In genomic region chr10:31745612-31746376, GRCh38 we compare ENCODE assay signal across 8 cellular contexts.
DNase-seq lines count a peak whose midpoint lies in the region; ATAC-seq and TF ChIP-seq lines count a peak whose summit lies in the region.

No MANE protein-coding gene starts in this region.

- peak overlapping the region in 1 of 8 donors; percentile 2 for H3K4me3 Mint-ChIP-seq in CD4-positive, alpha-beta memory T cell
- no peak overlapping the region for H3K4me3 Mint-ChIP-seq in activated naive CD4-positive, alpha-beta T cell treated with anti-CD3 and anti-CD28 coated beads for 36 hours
- H3K4me3 Mint-ChIP-seq in naive thymus-derived CD4-positive, alpha-beta T cell: peak overlapping the region in 1 of 10 donors; percentile 33

- peak overlapping the region; percentile 80 for H3K14ac ChIP-seq in IMR-90 (replicated peaks; ENCODE audit: low read depth, low read length)

- in situ Hi-C loops in IMR-90 (cut with MboI; ENCODE audit: low sequenced_read_pairs): no loop called here

- H3K36me3 ChIP-seq in CD4-positive, alpha-beta memory T cell (ENCODE audit: insufficient read depth, low read length): no peaks in the 10 kb centered on the region
- no peaks in the 10 kb centered on the region for H3K36me3 ChIP-seq in IMR-90 (ENCODE audit: control insufficient read depth, insufficient read depth, low read length)
- H3K36me3 ChIP-seq in naive thymus-derived CD4-positive, alpha-beta T cell (ENCODE audit: control insufficient read depth in 2 of 3, insufficient read depth in 3 of 3, low read length in 3 of 3): no peaks in the 10 kb centered on the region
- no peaks in the 10 kb centered on the region for H3K36me3 ChIP-seq in WERI-Rb-1

- no peaks in the 10 kb centered on the region for H3K79me1 ChIP-seq in IMR-90 (ENCODE audit: low read depth in 1 of 2, low read length in 2 of 2)

- H3K18ac ChIP-seq in IMR-90 (ENCODE audit: low read depth, low read length): peak overlapping the region; percentile 1; the same call in 1 of the 2 replicates

- no peaks in the 10 kb centered on the region for H3K27me3 ChIP-seq in CD4-positive, alpha-beta memory T cell (ENCODE audit: insufficient read depth, low read length)
- no peaks in the 10 kb centered on the region for H3K27me3 ChIP-seq in IMR-90 (ENCODE audit: control insufficient read depth, insufficient read depth, low read length)
- no peaks in the 10 kb centered on the region for H3K27me3 ChIP-seq in naive thymus-derived CD4-positive, alpha-beta T cell (ENCODE audit: control insufficient read depth in 2 of 2, insufficient read depth in 2 of 2, low read length in 2 of 2)
- H3K27me3 ChIP-seq in WERI-Rb-1 (ENCODE audit: insufficient read depth, low read depth, severe bottlenecking): no peaks in the 10 kb centered on the region

- WGBS in IMR-90 (ENCODE audit: extremely low coverage in 2 of 2, insufficient read length in 1 of 2), 2 experiments: 58% methylated on average over 7 of the region's 9 CpGs; no CpG with 5 or more reads in 1 of the 2 experiments

- no peak overlapping the region for H3K4me3 ChIP-seq in CD4-positive, alpha-beta memory T cell (ENCODE audit: low read length in 2 of 2)
- no peak overlapping the region for H3K4me3 ChIP-seq in IMR-90 (ENCODE audit: insufficient read depth, low read depth, low read length)
- no peak overlapping the region for H3K4me3 ChIP-seq in naive thymus-derived CD4-positive, alpha-beta T cell (ENCODE audit: low read length)
- no peak overlapping the region for H3K4me3 ChIP-seq in WERI-Rb-1 (ENCODE audit: low read depth, low read length)

- peak overlapping the region; percentile 21 for H2AK9ac ChIP-seq in IMR-90 (replicated peaks; ENCODE audit: low read depth, low read length, poor library complexity)

- peak overlapping the region; percentile 81 for H2BK120ac ChIP-seq in IMR-90 (ENCODE audit: low read depth, low read length)

- peak overlapping the region; percentile 90; the same call in 1 of the 2 replicates for H2BK20ac ChIP-seq in IMR-90 (ENCODE audit: low read depth, low read length)

- no TSS peak for BruUV-seq in IMR-90 (replicated peaks; lab: Mats Ljungman, UMichigan)

- H4K5ac ChIP-seq in IMR-90 (ENCODE audit: low read depth, low read length): peak overlapping the region; percentile 3; the same call in 1 of the 2 replicates

- H3K27ac ChIP-seq in CD4-positive, alpha-beta memory T cell (ENCODE audit: low read depth, low read length): no peak overlapping the region
- H3K27ac ChIP-seq in IMR-90 (ENCODE audit: insufficient read depth, low read length) (peak overlapping the region; percentile 48; the same call in 1 of the 2 replicates), WERI-Rb-1 (no peak overlapping the region)
- H3K27ac ChIP-seq in naive thymus-derived CD4-positive, alpha-beta T cell (ENCODE audit: low read depth, low read length): no peak overlapping the region

- H3K4me1 ChIP-seq in CD4-positive, alpha-beta memory T cell (ENCODE audit: insufficient read depth, low read length): no peaks in the 10 kb centered on the region
- peaks cover 23% of the 10 kb centered on the region for H3K4me1 ChIP-seq in IMR-90 (ENCODE audit: control insufficient read depth, insufficient read depth, low read length)
- H3K4me1 ChIP-seq in naive thymus-derived CD4-positive, alpha-beta T cell (ENCODE audit: control insufficient read depth in 2 of 2, insufficient read depth in 2 of 2, low read length in 2 of 2): peaks cover 0 to 4% of the 10 kb centered on the region in 2 donors

- dilution Hi-C loops in IMR-90 (cut with HindIII; ENCODE audit: low sequenced_read_pairs, unreplicated experiment): no loop called here

- H3K9me3 ChIP-seq in CD4-positive, alpha-beta memory T cell (ENCODE audit: control insufficient read depth in 1 of 2, low read length in 2 of 2): no peaks in the 10 kb centered on the region
- H3K9me3 ChIP-seq in IMR-90 (ENCODE audit: control insufficient read depth, insufficient read depth, low read length): no peaks in the 10 kb centered on the region
- no peaks in the 10 kb centered on the region for H3K9me3 ChIP-seq in naive thymus-derived CD4-positive, alpha-beta T cell (ENCODE audit: control insufficient read depth in 2 of 3, low read length in 3 of 3)
- H3K9me3 ChIP-seq in WERI-Rb-1 (ENCODE audit: severe bottlenecking): no peaks in the 10 kb centered on the region

- H3K9me3 Mint-ChIP-seq in CD4-positive, alpha-beta memory T cell: no peaks in the 10 kb centered on the region
- H3K9me3 Mint-ChIP-seq in activated naive CD4-positive, alpha-beta T cell treated with anti-CD3 and anti-CD28 coated beads for 36 hours: peaks cover 5% of the 10 kb centered on the region
- peaks cover 0 to 8% (median 0%) of the 10 kb centered on the region in 11 donors for H3K9me3 Mint-ChIP-seq in naive thymus-derived CD4-positive, alpha-beta T cell

- peak; percentile 84 for ATAC-seq in IMR-90 (ENCODE audit: low read depth)
- peak; percentile 50 for ATAC-seq in naive thymus-derived CD4-positive, alpha-beta T cell

- H3K9ac ChIP-seq in IMR-90 (ENCODE audit: low read depth, low read length): no peak overlapping the region

- intact Hi-C loops in CD4-positive, alpha-beta memory T cell (cut with micrococcal nuclease): no loop called here
- intact Hi-C loops in IMR-90 (cut with micrococcal nuclease): no loop called here
- intact Hi-C loops in activated naive CD4-positive, alpha-beta T cell treated with anti-CD3 and anti-CD28 coated beads for 36 hours (cut with micrococcal nuclease): loop anchor here (1.0 to 10.0 kb wide), 13 partner anchors 15 to 1389 kb away; partner anchors contain the start of genes ARHGAP12 and ZNF438
- intact Hi-C loops in naive thymus-derived CD4-positive, alpha-beta T cell (cut with micrococcal nuclease): loop anchor here (1.0 to 5.0 kb wide), 2 partner anchors 15 to 38 kb away; no protein-coding TSS in a partner anchor

- TF ChIP-seq CTCF in IMR-90 (conservative IDR thresholded peaks at IDR 0.05; ENCODE audit: low read depth, low read length) (no peak), WERI-Rb-1 (IDR thresholded peaks at IDR 0.05; ENCODE audit: low read depth, low read length) (no peak)

- H2AFZ ChIP-seq in IMR-90 (replicated peaks; ENCODE audit: low read length, poor library complexity): peak overlapping the region; percentile 11

- H4K8ac ChIP-seq in IMR-90 (ENCODE audit: low read depth in 2 of 2, low read length in 2 of 2): peak overlapping the region; percentile 36 to 64

- H3K27me3 Mint-ChIP-seq in CD4-positive, alpha-beta memory T cell: no peaks in the 10 kb centered on the region
- H3K27me3 Mint-ChIP-seq in activated naive CD4-positive, alpha-beta T cell treated with anti-CD3 and anti-CD28 coated beads for 36 hours (ENCODE audit: low read depth): no peaks in the 10 kb centered on the region
- H3K27me3 Mint-ChIP-seq in naive thymus-derived CD4-positive, alpha-beta T cell: no peaks in the 10 kb centered on the region

- H2BK15ac ChIP-seq in IMR-90 (ENCODE audit: low read depth, low read length): peak overlapping the region; percentile 79; the same call in 2 of the 3 replicates

- peak in 1 of 5 donors; percentile 59 for DNase-seq in CD4-positive, alpha-beta memory T cell
- DNase-seq in IMR-90 (peak; percentile 97), NCI-H2171 treated with DMSO at 0.1 percent for 48 hours (lab: John Stamatoyannopoulos, UW) (no peak), WERI-Rb-1 (no peak), NCI-H1417 (lab: John Stamatoyannopoulos, UW) (no peak), amygdala (lab: John Stamatoyannopoulos, UW) (no peak)
- DNase-seq in activated naive CD4-positive, alpha-beta T cell treated with anti-CD3 and anti-CD28 coated beads for 36 hours: peak; percentile 84
- peak in 1 of 9 donors; percentile 45 for DNase-seq in naive thymus-derived CD4-positive, alpha-beta T cell

- H3K4me1 Mint-ChIP-seq in CD4-positive, alpha-beta memory T cell: peaks cover 4 to 8% (median 6%) of the 10 kb centered on the region in 4 donors
- H3K4me1 Mint-ChIP-seq in activated naive CD4-positive, alpha-beta T cell treated with anti-CD3 and anti-CD28 coated beads for 36 hours (ENCODE audit: low read depth): peaks cover 47% of the 10 kb centered on the region
- H3K4me1 Mint-ChIP-seq in naive thymus-derived CD4-positive, alpha-beta T cell: peaks cover 0 to 31% (median 6%) of the 10 kb centered on the region in 7 donors

- peak overlapping the region in 6 of 7 donors; percentile 11 to 66 (median 24) for H3K27ac Mint-ChIP-seq in CD4-positive, alpha-beta memory T cell
- peak overlapping the region; percentile 95 for H3K27ac Mint-ChIP-seq in activated naive CD4-positive, alpha-beta T cell treated with anti-CD3 and anti-CD28 coated beads for 36 hours
- peak overlapping the region in 6 of 9 donors; percentile 7 to 83 (median 57) for H3K27ac Mint-ChIP-seq in naive thymus-derived CD4-positive, alpha-beta T cell

- no peak for TF ChIP-seq POLR2A in IMR-90 (IDR thresholded peaks at IDR 0.05; ENCODE audit: low read depth, low read length)

- H2BK5ac ChIP-seq in IMR-90 (ENCODE audit: low read depth, low read length, poor library complexity, severe bottlenecking): peak overlapping the region; percentile 73

- H3K4me2 ChIP-seq in IMR-90 (ENCODE audit: low read depth, low read length): no peak overlapping the region

- 0 out of 2 replicates have a peak overlapping the region, but pooled peaks have one; percentile 25 for H3K23ac ChIP-seq in IMR-90 (ENCODE audit: low read depth, low read length)

- peak overlapping the region; percentile 98 for H2AK5ac ChIP-seq in IMR-90 (ENCODE audit: low read depth, low read length)

- POLR2A ChIA-PET in CD4-positive, alpha-beta memory T cell (lab: Charles Lee; ENCODE audit: partially characterized antibody): interaction anchor here (0.7 to 1.4 kb wide), 2 partner anchors 14 to 83 kb away, joined by 3 to 4 read pairs; no protein-coding TSS in a partner anchor
- POLR2A ChIA-PET in IMR-90 (lab: Charles Lee; ENCODE audit: unreplicated experiment): no interaction called here
- POLR2A ChIA-PET in naive thymus-derived CD4-positive, alpha-beta T cell (lab: Charles Lee): no interaction called here

- no peaks in the 10 kb centered on the region for H3K36me3 Mint-ChIP-seq in CD4-positive, alpha-beta memory T cell
- no peaks in the 10 kb centered on the region for H3K36me3 Mint-ChIP-seq in activated naive CD4-positive, alpha-beta T cell treated with anti-CD3 and anti-CD28 coated beads for 36 hours (ENCODE audit: low read depth)
- no peaks in the 10 kb centered on the region for H3K36me3 Mint-ChIP-seq in naive thymus-derived CD4-positive, alpha-beta T cell

- peak overlapping the region; percentile 81 for H3K4ac ChIP-seq in IMR-90 (ENCODE audit: low read depth, low read length)

- H3K9me1 ChIP-seq in IMR-90 (ENCODE audit: insufficient read depth, low read length): peaks cover 12% of the 10 kb centered on the region

- peak overlapping the region; percentile 81 for H4K91ac ChIP-seq in IMR-90 (ENCODE audit: insufficient read depth, low read depth, low read length)

- no peak overlapping the region for H3K56ac ChIP-seq in IMR-90 (ENCODE audit: extremely low read depth, insufficient read depth, low read length)

- CTCF ChIA-PET in CD4-positive, alpha-beta memory T cell (lab: Charles Lee; ENCODE audit: partially characterized antibody): interaction anchor here (0.9 to 2.0 kb wide), 4 partner anchors 16 to 1074 kb away, joined by 3 to 6 read pairs (median 3); no protein-coding TSS in a partner anchor
- CTCF ChIA-PET in IMR-90 (lab: Yijun Ruan, JAX): no interaction called here
- CTCF ChIA-PET in activated naive CD4-positive, alpha-beta T cell treated with anti-CD3 and anti-CD28 coated beads for 36 hours (lab: Charles Lee): interaction anchor here (0.6 to 3.1 kb wide), 3 partner anchors 14 to 1043 kb away, joined by 3 to 12 read pairs (median 5); no protein-coding TSS in a partner anchor
- CTCF ChIA-PET in naive thymus-derived CD4-positive, alpha-beta T cell (lab: Charles Lee): interaction anchor here (0.6 kb wide), 1 partner anchor 129 kb away, joined by 3 read pairs; no protein-coding TSS in a partner anchor

- H4K20me1 ChIP-seq in IMR-90 (ENCODE audit: insufficient read depth, low read length): no peaks in the 10 kb centered on the region

- TF ChIP-seq RAD21 in IMR-90 (IDR thresholded peaks at IDR 0.05; ENCODE audit: low read length): no peak

Comparison
In these comparisons a context has a peak if more than half of its experiments do, and no peak if none do; other contexts are left out.
1. DNase-seq: peak in IMR-90 (single experiment) and activated naive CD4-positive, alpha-beta T cell treated with anti-CD3 and anti-CD28 coated beads for 36 hours (single experiment); none in NCI-H2171 treated with DMSO at 0.1 percent for 48 hours (single experiment), WERI-Rb-1 (single experiment), NCI-H1417 (0 of 3) and amygdala (0 of 56).
2. H3K27ac Mint-ChIP-seq: peak in every context shown above with its lines; median percentile 95 in activated naive CD4-positive, alpha-beta T cell treated with anti-CD3 and anti-CD28 coated beads for 36 hours; 57 in naive thymus-derived CD4-positive, alpha-beta T cell; 24 in CD4-positive, alpha-beta memory T cell.
3. intact Hi-C loops: an anchor here in activated naive CD4-positive, alpha-beta T cell treated with anti-CD3 and anti-CD28 coated beads for 36 hours (1.0 to 10.0 kb wide) and naive thymus-derived CD4-positive, alpha-beta T cell (1.0 to 5.0 kb wide); none called in CD4-positive, alpha-beta memory T cell and IMR-90.